8 cellular contexts compared by ENCODE assay signal in genomic region chr9:101399641-101399965, GRCh38. TPM values are rescaled to one million over a fixed set of nuclear protein-coding genes. Genes with fewer than 3 reads are reported as not detected.
DNase-seq lines count a peak whose midpoint lies in the region; ATAC-seq and TF ChIP-seq lines count a peak whose summit lies in the region.

No MANE protein-coding gene starts in this region.

- H3K27me3 ChIP-seq in MM.1S (replicated peaks; ENCODE audit: insufficient read depth, low read length), result no peaks in the 10 kb centered on the region

- peaks cover 91% of the 10 kb centered on the region for H3K79me2 ChIP-seq in MM.1S (ENCODE audit: low read length)

- no peaks in the 10 kb centered on the region for H4K20me1 ChIP-seq in MM.1S (ENCODE audit: insufficient read depth, low read length)

- H3K27ac Mint-ChIP-seq in central memory CD8-positive, alpha-beta T cell (ENCODE audit: low read depth), result peak overlapping the region; percentile 99
- H3K27ac Mint-ChIP-seq in naive thymus-derived CD8-positive, alpha-beta T cell, result peak overlapping the region; percentile 88 to 100 (median 100)

- H3K4me3 ChIP-seq in MM.1S (ENCODE audit: low read length), result peak overlapping the region; percentile 77

- peaks cover 5% of the 10 kb centered on the region for H3K9me3 Mint-ChIP-seq in central memory CD8-positive, alpha-beta T cell
- peaks cover 3 to 19% (median 10%) of the 10 kb centered on the region in 9 donors for H3K9me3 Mint-ChIP-seq in naive thymus-derived CD8-positive, alpha-beta T cell

- H3K36me3 ChIP-seq in MM.1S (replicated peaks; ENCODE audit: insufficient read depth, low read length), result peaks cover 50% of the 10 kb centered on the region

- TF ChIP-seq CTCF in C4-2B (conservative IDR thresholded peaks at IDR 0.05) (no peak), MM.1S (IDR thresholded peaks at IDR 0.05; ENCODE audit: low read length) (no peak)

- peak overlapping the region; percentile 84 for H3K4me2 ChIP-seq in MM.1S (ENCODE audit: low read depth, low read length)

- H3K27ac ChIP-seq in C4-2B, result peak overlapping the region; percentile 84
- peak overlapping the region; percentile 40 for H3K27ac ChIP-seq in MM.1S (ENCODE audit: low read length)

- H3K4me1 Mint-ChIP-seq in central memory CD8-positive, alpha-beta T cell, result peaks cover 76% of the 10 kb centered on the region
- H3K4me1 Mint-ChIP-seq in naive thymus-derived CD8-positive, alpha-beta T cell, result peaks cover 38 to 90% (median 76%) of the 10 kb centered on the region in 4 donors

- POLR2A ChIA-PET in naive thymus-derived CD8-positive, alpha-beta T cell (lab: Charles Lee), result interaction anchor here (0.7 to 2.1 kb wide), 2 partner anchors 134 to 175 kb away, joined by 4 to 18 read pairs; partner anchors contain the start of gene RNF20

- peaks cover 40% of the 10 kb centered on the region for H3K36me3 Mint-ChIP-seq in central memory CD8-positive, alpha-beta T cell (ENCODE audit: insufficient read depth)
- peaks cover 50 to 66% (median 53%) of the 10 kb centered on the region in 3 donors for H3K36me3 Mint-ChIP-seq in naive thymus-derived CD8-positive, alpha-beta T cell

- H3K9ac ChIP-seq in MM.1S (ENCODE audit: low read length), result peak overlapping the region; percentile 84

- DNase-seq in MM.1S (peak; percentile 25), iPS-NIHi11 (ENCODE audit: low spot score) (no peak), GDM1 (lab: John Stamatoyannopoulos, UW) (no peak), H4 (ENCODE audit: low spot score) (no peak)
- no peak for DNase-seq in central memory CD8-positive, alpha-beta T cell (ENCODE audit: low spot score in 2 of 2)
- DNase-seq in naive thymus-derived CD8-positive, alpha-beta T cell, result no peak
- no peak for DNase-seq in effector CD4-positive, alpha-beta T cell

- ATAC-seq in central memory CD8-positive, alpha-beta T cell (replicated peaks; ENCODE audit: extremely low read depth, poor library complexity, severe bottlenecking), result no peak
- ATAC-seq in naive thymus-derived CD8-positive, alpha-beta T cell, result no peak

- no peaks in the 10 kb centered on the region for H3K27me3 Mint-ChIP-seq in central memory CD8-positive, alpha-beta T cell
- H3K27me3 Mint-ChIP-seq in naive thymus-derived CD8-positive, alpha-beta T cell, result no peaks in the 10 kb centered on the region

- peaks cover 23% of the 10 kb centered on the region for H3K4me1 ChIP-seq in MM.1S (ENCODE audit: low read length)

- H3F3A ChIP-seq in MM.1S (ENCODE audit: insufficient read depth, low read length), result no peaks in the 10 kb centered on the region

- H3K9me3 ChIP-seq in MM.1S (replicated peaks; ENCODE audit: insufficient read depth, low read length), result no peaks in the 10 kb centered on the region

- H3K9me2 ChIP-seq in MM.1S (replicated peaks; ENCODE audit: insufficient read depth, low read length), result no peaks in the 10 kb centered on the region

- H2AFZ ChIP-seq in MM.1S (ENCODE audit: low read length), result peak overlapping the region; percentile 68; the same call in 1 of the 2 replicates

- H3K4me3 Mint-ChIP-seq in central memory CD8-positive, alpha-beta T cell, result peak overlapping the region; percentile 96
- H3K4me3 Mint-ChIP-seq in naive thymus-derived CD8-positive, alpha-beta T cell, result peak overlapping the region; percentile 98 to 100 (median 99)

RNA-seq across cellular contexts. Expression of gene ZNF189, which starts 1.0 kb away (rescaled TPM):
- total RNA-seq in naive thymus-derived CD8-positive, alpha-beta T cell, result 10 to 100 TPM; 23.7 to 26.3 TPM
- 1 to 10 TPM; 1.4 to 2.6 (median 2.6) TPM for polyA plus RNA-seq in naive thymus-derived CD8-positive, alpha-beta T cell
- total RNA-seq in H4 (2014; rRNA removed; shearing (Covaris generic)), result 10.0 and 13.6 TPM in 2 replicates

RNA-seq across cellular contexts. Expression of gene MRPL50, which starts 1.2 kb away (rescaled TPM):
- total RNA-seq in naive thymus-derived CD8-positive, alpha-beta T cell, result 10 to 100 TPM; 20.3 to 21.3 TPM
- 10 to 100 TPM; 12.9 to 17.8 (median 13.2) TPM for polyA plus RNA-seq in naive thymus-derived CD8-positive, alpha-beta T cell
- 18.6 and 23.4 TPM in 2 replicates for total RNA-seq in H4 (2014; rRNA removed; shearing (Covaris generic))

RNA-seq across cellular contexts. Expression of gene BAAT, which starts 14.8 kb away (rescaled TPM):
- total RNA-seq in naive thymus-derived CD8-positive, alpha-beta T cell, result not detected
- polyA plus RNA-seq in naive thymus-derived CD8-positive, alpha-beta T cell, result not detected
- not detected in 2 replicates for total RNA-seq in H4 (2014; rRNA removed; shearing (Covaris generic))

RNA-seq across cellular contexts. Expression of gene ALDOB, which starts 36.0 kb away (rescaled TPM):
- not detected for total RNA-seq in naive thymus-derived CD8-positive, alpha-beta T cell
- not detected for polyA plus RNA-seq in naive thymus-derived CD8-positive, alpha-beta T cell
- total RNA-seq in H4 (2014; rRNA removed; shearing (Covaris generic)), result not detected in 2 replicates
